ENCODE assay signal across 11 cellular contexts in the genomic region with DNA sequence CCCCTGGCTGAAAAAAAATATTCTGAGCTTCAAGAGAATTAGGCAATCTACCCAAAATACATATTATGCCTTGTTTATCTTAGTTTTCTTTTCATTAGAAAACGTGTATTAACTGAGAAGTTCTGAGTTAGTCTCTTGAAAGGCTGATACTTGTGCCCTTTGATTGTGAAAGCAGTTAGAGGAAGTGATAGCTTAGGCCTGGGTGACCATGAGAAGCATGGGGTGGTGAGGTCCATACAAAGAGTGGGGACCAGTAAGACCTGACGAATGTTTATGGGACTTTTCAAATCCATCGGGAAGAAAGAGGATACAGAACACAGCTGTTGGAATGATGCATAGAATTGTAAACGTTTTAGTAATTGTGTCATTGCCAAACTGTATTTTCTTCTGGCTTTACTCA.
DNase-seq lines count a peak whose midpoint lies in the region; ATAC-seq lines count a peak whose summit lies in the region.
"Had no signal": no experiment of that assay in that cellular context is flagged by ENCODE, and none has a peak within 500 bp of the region (broad histone marks: within the 10 kb centered on the region; RNA-seq: fewer than 3 reads in every experiment).

No MANE protein-coding gene starts in this region.

- ATAC-seq in GM18867 (IDR thresholded peaks at IDR 0.05; ENCODE audit: unreplicated experiment) (peak; percentile 83), GM21576 (IDR thresholded peaks at IDR 0.05; ENCODE audit: unreplicated experiment) (peak; percentile 73), HG03196 (IDR thresholded peaks at IDR 0.05; ENCODE audit: unreplicated experiment) (peak; percentile 70)
- no peak for ATAC-seq in effector memory CD8-positive, alpha-beta T cell (replicated peaks)
- ATAC-seq: activated CD8-positive, alpha-beta T cell treated with anti-CD3 and anti-CD28 coated beads for 36 hours had no signal

- H3K9me3 Mint-ChIP-seq in effector memory CD8-positive, alpha-beta T cell = no peaks in the 10 kb centered on the region
- H3K9me3 Mint-ChIP-seq: activated CD8-positive, alpha-beta T cell treated with anti-CD3 and anti-CD28 coated beads for 36 hours had no signal

- no peak overlapping the region for H3K27ac Mint-ChIP-seq in effector memory CD8-positive, alpha-beta T cell
- H3K27ac Mint-ChIP-seq: activated CD8-positive, alpha-beta T cell treated with anti-CD3 and anti-CD28 coated beads for 36 hours had no signal

- peaks cover 6 to 12% of the 10 kb centered on the region in 2 donors for H3K27me3 Mint-ChIP-seq in effector memory CD8-positive, alpha-beta T cell
- H3K27me3 Mint-ChIP-seq: activated CD8-positive, alpha-beta T cell treated with anti-CD3 and anti-CD28 coated beads for 36 hours had no signal

- no peaks in the 10 kb centered on the region for H3K36me3 Mint-ChIP-seq in effector memory CD8-positive, alpha-beta T cell (ENCODE audit: insufficient read depth)

- DNase-seq in left kidney (ENCODE audit: low read depth, low spot score) (peak; percentile 11), middle frontal gyrus (ENCODE audit: extremely low spot score, low spot score) (no peak)
- DNase-seq in stimulated activated CD8-positive, alpha-beta memory T cell treated with anti-CD3 and anti-CD28 coated beads, Interleukin-4, amount 100 ng/mL, for 48 hours = no peak
- DNase-seq in effector memory CD8-positive, alpha-beta T cell = no peak
- no peak for DNase-seq in activated CD4-positive, CD25-positive, alpha-beta regulatory T cell (lab: John Stamatoyannopoulos, UW)
- DNase-seq: activated CD8-positive, alpha-beta T cell treated with anti-CD3 and anti-CD28 coated beads for 36 hours; foreskin fibroblast; NCI-H1092 had no signal

- no peak overlapping the region for H3K4me3 Mint-ChIP-seq in effector memory CD8-positive, alpha-beta T cell
- H3K4me3 Mint-ChIP-seq: activated CD8-positive, alpha-beta T cell treated with anti-CD3 and anti-CD28 coated beads for 36 hours had no signal

- H3K4me1 Mint-ChIP-seq in effector memory CD8-positive, alpha-beta T cell (ENCODE audit: low read depth in 2 of 2) = no peaks in the 10 kb centered on the region
